8 cellular contexts compared by ENCODE assay signal in genomic region chr17:79933863-79934652, GRCh38.
DNase-seq lines count a peak whose midpoint lies in the region; ATAC-seq and TF ChIP-seq lines count a peak whose summit lies in the region.

No MANE protein-coding gene starts in this region.

- H3K9me3 Mint-ChIP-seq in CD4-positive, alpha-beta T cell: no peaks in the 10 kb centered on the region
- H3K9me3 Mint-ChIP-seq in activated CD8-positive, alpha-beta T cell treated with anti-CD3 and anti-CD28 coated beads, Interleukin-2, amount 10 ng/mL, durations not matched to agents 7 days and 5 days (ENCODE audit: insufficient read depth): no peaks in the 10 kb centered on the region
- no peaks in the 10 kb centered on the region for H3K9me3 Mint-ChIP-seq in CD8-positive, alpha-beta memory T cell

- H3K36me3 ChIP-seq in mucosa of descending colon (ENCODE audit: low read depth): no peaks in the 10 kb centered on the region
- H3K36me3 ChIP-seq in CD8-positive, alpha-beta memory T cell (ENCODE audit: insufficient read depth, low read length): no peaks in the 10 kb centered on the region

- peak; percentile 26 for ATAC-seq in CD4-positive, alpha-beta T cell (ENCODE audit: poor library complexity)
- ATAC-seq in activated CD8-positive, alpha-beta T cell treated with anti-CD3 and anti-CD28 coated beads, Interleukin-2, amount 10 ng/mL, durations not matched to agents 7 days and 5 days: peak; percentile 43
- peak; percentile 76 for ATAC-seq in mucosa of descending colon
- no peak for ATAC-seq in HG03432 (IDR thresholded peaks at IDR 0.05; ENCODE audit: unreplicated experiment)

- H3K4me1 Mint-ChIP-seq in CD4-positive, alpha-beta T cell (ENCODE audit: low read depth): no peaks in the 10 kb centered on the region
- peaks cover 64% of the 10 kb centered on the region for H3K4me1 Mint-ChIP-seq in activated CD8-positive, alpha-beta T cell treated with anti-CD3 and anti-CD28 coated beads, Interleukin-2, amount 10 ng/mL, durations not matched to agents 7 days and 5 days (ENCODE audit: low read depth)
- peaks cover 7 to 41% (median 37%) of the 10 kb centered on the region in 3 donors for H3K4me1 Mint-ChIP-seq in CD8-positive, alpha-beta memory T cell

- intact Hi-C loops in CD4-positive, alpha-beta T cell (cut with DNase I, micrococcal nuclease): no loop called here
- intact Hi-C loops in mucosa of descending colon (cut with DNase I, micrococcal nuclease): no loop called here

- H3K27ac ChIP-seq in CD4-positive, alpha-beta T cell (ENCODE audit: low read depth, low read length): no peak overlapping the region
- no peak overlapping the region for H3K27ac ChIP-seq in CD8-positive, alpha-beta memory T cell (ENCODE audit: low read depth, low read length)

- H3K27me3 ChIP-seq in CD4-positive, alpha-beta T cell (ENCODE audit: control insufficient read depth, insufficient read depth, low read length): peaks cover 38% of the 10 kb centered on the region
- H3K27me3 ChIP-seq in CD8-positive, alpha-beta memory T cell (ENCODE audit: insufficient read depth, low read length, poor library complexity, severe bottlenecking): peaks cover 18% of the 10 kb centered on the region

- H3K4me1 ChIP-seq in mucosa of descending colon (ENCODE audit: low read depth): peaks cover 30% of the 10 kb centered on the region
- H3K4me1 ChIP-seq in CD8-positive, alpha-beta memory T cell (ENCODE audit: insufficient read depth, low read length): peaks cover 24% of the 10 kb centered on the region

- in situ Hi-C loops in KBM-7 (cut with MboI; ENCODE audit: low pct_unique_long_range_greater_than_20kb, low sequenced_read_pairs): no loop called here

- H3K36me3 Mint-ChIP-seq in CD4-positive, alpha-beta T cell (ENCODE audit: low read depth): no peaks in the 10 kb centered on the region
- no peaks in the 10 kb centered on the region for H3K36me3 Mint-ChIP-seq in activated CD8-positive, alpha-beta T cell treated with anti-CD3 and anti-CD28 coated beads, Interleukin-2, amount 10 ng/mL, durations not matched to agents 7 days and 5 days (ENCODE audit: low read depth)
- H3K36me3 Mint-ChIP-seq in CD8-positive, alpha-beta memory T cell: no peaks in the 10 kb centered on the region

- DNase-seq in CD4-positive, alpha-beta T cell: no peak
- DNase-seq in KBM-7: peak; percentile 67
- no peak for DNase-seq in activated CD8-positive, alpha-beta T cell treated with anti-CD3 and anti-CD28 coated beads, Interleukin-2, amount 10 ng/mL, durations not matched to agents 7 days and 5 days
- DNase-seq in mucosa of descending colon: peak in 2 of 3 donors; percentile 65 to 74
- DNase-seq in NCI-H1092 (lab: John Stamatoyannopoulos, UW): no peak
- DNase-seq in activated CD8-positive, alpha-beta memory T cell treated with anti-CD3 and anti-CD28 coated beads, Interleukin-2, amount 50 U/mL, for 48 hours: no peak
- DNase-seq in CD8-positive, alpha-beta memory T cell: no peak

- H3K4me3 Mint-ChIP-seq in CD4-positive, alpha-beta T cell: no peak overlapping the region
- H3K4me3 Mint-ChIP-seq in activated CD8-positive, alpha-beta T cell treated with anti-CD3 and anti-CD28 coated beads, Interleukin-2, amount 10 ng/mL, durations not matched to agents 7 days and 5 days: no peak overlapping the region
- H3K4me3 Mint-ChIP-seq in CD8-positive, alpha-beta memory T cell: peak overlapping the region in 1 of 7 donors; percentile 77

- POLR2A ChIA-PET in CD4-positive, alpha-beta T cell (lab: Charles Lee): no interaction called here
- POLR2A ChIA-PET in activated CD8-positive, alpha-beta T cell treated with anti-CD3 and anti-CD28 coated beads, Interleukin-2, amount 10 ng/mL, durations not matched to agents 7 days and 5 days (lab: Charles Lee): no interaction called here
- POLR2A ChIA-PET in CD8-positive, alpha-beta memory T cell (lab: Charles Lee): no interaction called here

- H3K27me3 Mint-ChIP-seq in CD4-positive, alpha-beta T cell: peaks cover 45% of the 10 kb centered on the region
- H3K27me3 Mint-ChIP-seq in activated CD8-positive, alpha-beta T cell treated with anti-CD3 and anti-CD28 coated beads, Interleukin-2, amount 10 ng/mL, durations not matched to agents 7 days and 5 days (ENCODE audit: low read depth): peaks cover 24% of the 10 kb centered on the region
- peaks cover 5 to 48% of the 10 kb centered on the region in 2 donors for H3K27me3 Mint-ChIP-seq in CD8-positive, alpha-beta memory T cell

- TF ChIP-seq CTCF in CD4-positive, alpha-beta T cell (IDR thresholded peaks at IDR 0.05): no peak
- no peak for TF ChIP-seq CTCF in mucosa of descending colon (IDR thresholded peaks at IDR 0.05)

- H3K27ac Mint-ChIP-seq in CD4-positive, alpha-beta T cell: no peak overlapping the region
- H3K27ac Mint-ChIP-seq in activated CD8-positive, alpha-beta T cell treated with anti-CD3 and anti-CD28 coated beads, Interleukin-2, amount 10 ng/mL, durations not matched to agents 7 days and 5 days: peak overlapping the region; percentile 33
- peak overlapping the region in 3 of 8 donors; percentile 14 to 47 (median 30) for H3K27ac Mint-ChIP-seq in CD8-positive, alpha-beta memory T cell

- CTCF ChIA-PET in CD4-positive, alpha-beta T cell (lab: Charles Lee): no interaction called here
- CTCF ChIA-PET in activated CD8-positive, alpha-beta T cell treated with anti-CD3 and anti-CD28 coated beads, Interleukin-2, amount 10 ng/mL, durations not matched to agents 7 days and 5 days (lab: Charles Lee): no interaction called here
- CTCF ChIA-PET in CD8-positive, alpha-beta memory T cell (lab: Charles Lee): no interaction called here

- no peaks in the 10 kb centered on the region for H3K9me3 ChIP-seq in CD4-positive, alpha-beta T cell (ENCODE audit: control insufficient read depth, low read length)
- no peaks in the 10 kb centered on the region for H3K9me3 ChIP-seq in mucosa of descending colon
- H3K9me3 ChIP-seq in CD8-positive, alpha-beta memory T cell (ENCODE audit: low read length): no peaks in the 10 kb centered on the region

- no peak overlapping the region for H3K4me3 ChIP-seq in mucosa of descending colon
- no peak overlapping the region for H3K4me3 ChIP-seq in CD8-positive, alpha-beta memory T cell (ENCODE audit: low read length)

Comparison
In these comparisons a context has a peak if more than half of its experiments do, and no peak if none do; other contexts are left out.
1. DNase-seq: peak in KBM-7 (single experiment) and mucosa of descending colon (2 of 3); none in CD4-positive, alpha-beta T cell (0 of 10), activated CD8-positive, alpha-beta T cell treated with anti-CD3 and anti-CD28 coated beads, Interleukin-2, amount 10 ng/mL, durations not matched to agents 7 days and 5 days (single experiment), NCI-H1092 (single experiment), activated CD8-positive, alpha-beta memory T cell treated with anti-CD3 and anti-CD28 coated beads, Interleukin-2, amount 50 U/mL, for 48 hours (single experiment) and CD8-positive, alpha-beta memory T cell (0 of 5).